9 cellular contexts compared by ENCODE assay signal in the genomic region with DNA sequence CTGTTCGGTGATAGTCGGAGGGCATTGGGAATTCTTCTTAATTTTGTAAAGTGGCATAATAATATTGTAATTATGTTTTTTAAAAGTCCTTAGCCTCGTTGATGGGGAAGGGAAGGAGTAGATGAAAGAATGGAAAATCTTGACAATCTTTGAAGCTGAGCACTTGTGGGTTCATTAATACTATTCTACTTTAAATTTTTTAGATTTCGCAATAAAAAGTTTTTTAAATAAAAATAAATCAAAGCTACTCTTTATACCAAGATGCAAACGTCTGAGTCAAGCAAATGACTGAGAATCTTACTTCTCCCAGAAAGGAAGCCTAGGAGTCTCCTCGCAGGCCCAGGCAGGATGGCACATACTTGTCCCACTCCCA.
DNase-seq lines count a peak whose midpoint lies in the region; ATAC-seq and TF ChIP-seq lines count a peak whose summit lies in the region.
"Had no signal": no experiment of that assay in that cellular context is flagged by ENCODE, and none has a peak within 500 bp of the region (broad histone marks: within the 10 kb centered on the region; RNA-seq: fewer than 3 reads in every experiment).

No MANE protein-coding gene starts in this region.

- H3K4me3 ChIP-seq in iPS-20b (ENCODE audit: low read length) (peak overlapping the region; percentile 77), prostate gland (peak overlapping the region in 1 of 2 donors; percentile 31)

- no peak for TF ChIP-seq POLR2A in prostate gland (IDR thresholded peaks at IDR 0.05)

- H3K9me3 ChIP-seq in iPS-20b (ENCODE audit: insufficient read depth, low read depth, low read length) (no peaks in the 10 kb centered on the region), prostate gland (no peaks in the 10 kb centered on the region)
- H3K9me3 ChIP-seq: HAP-1 had no signal

- H3K4me1 ChIP-seq in iPS-20b (ENCODE audit: insufficient read depth, low read length) (no peaks in the 10 kb centered on the region; the same call in 1 of the 2 replicates), prostate gland (replicated peaks) (peaks cover 4% of the 10 kb centered on the region)
- H3K4me1 ChIP-seq: HAP-1 had no signal

- peaks cover 23% of the 10 kb centered on the region for H3K27me3 Mint-ChIP-seq in activated CD4-positive, alpha-beta T cell treated with anti-CD3 and anti-CD28 coated beads, Interleukin-2, amount 10 ng/mL, durations not matched to agents 24 days and 14 days
- H3K27me3 Mint-ChIP-seq in activated CD8-positive, alpha-beta T cell treated with anti-CD3 and anti-CD28 coated beads, Interleukin-2, amount 10 ng/mL, durations not matched to agents 7 days and 5 days (ENCODE audit: low read depth), result peaks cover 39% of the 10 kb centered on the region
- peaks cover 19 to 24% of the 10 kb centered on the region in 2 donors for H3K27me3 Mint-ChIP-seq in stimulated activated naive B cell treated with anti-CD40 and anti-IgM and Interleukin-4, amounts not matched to agents 10 μg/mL and 1 μg/mL and 100 μg/mL, for 72 hours

- no peaks in the 10 kb centered on the region for H3K9me3 Mint-ChIP-seq in activated CD4-positive, alpha-beta T cell treated with anti-CD3 and anti-CD28 coated beads, Interleukin-2, amount 10 ng/mL, durations not matched to agents 24 days and 14 days
- H3K9me3 Mint-ChIP-seq in activated CD8-positive, alpha-beta T cell treated with anti-CD3 and anti-CD28 coated beads, Interleukin-2, amount 10 ng/mL, durations not matched to agents 7 days and 5 days (ENCODE audit: insufficient read depth), result no peaks in the 10 kb centered on the region
- H3K9me3 Mint-ChIP-seq in stimulated activated naive B cell treated with anti-CD40 and anti-IgM and Interleukin-4, amounts not matched to agents 10 μg/mL and 1 μg/mL and 100 μg/mL, for 72 hours, result no peaks in the 10 kb centered on the region

- no peak overlapping the region for H3K27ac Mint-ChIP-seq in activated CD4-positive, alpha-beta T cell treated with anti-CD3 and anti-CD28 coated beads, Interleukin-2, amount 10 ng/mL, durations not matched to agents 24 days and 14 days
- no peak overlapping the region for H3K27ac Mint-ChIP-seq in activated CD8-positive, alpha-beta T cell treated with anti-CD3 and anti-CD28 coated beads, Interleukin-2, amount 10 ng/mL, durations not matched to agents 7 days and 5 days
- H3K27ac Mint-ChIP-seq in stimulated activated naive B cell treated with anti-CD40 and anti-IgM and Interleukin-4, amounts not matched to agents 10 μg/mL and 1 μg/mL and 100 μg/mL, for 72 hours, result no peak overlapping the region

- H3K27ac ChIP-seq in iPS-20b (ENCODE audit: low read length), result no peak overlapping the region
- H3K27ac ChIP-seq in prostate gland, result no peak overlapping the region

- H3K36me3 ChIP-seq in iPS-20b (ENCODE audit: insufficient read depth, low read depth, low read length) (no peaks in the 10 kb centered on the region), prostate gland (no peaks in the 10 kb centered on the region)
- H3K36me3 ChIP-seq: HAP-1 had no signal

- H3K27me3 ChIP-seq in iPS-20b (ENCODE audit: insufficient read depth, low read length) (peaks cover 29% of the 10 kb centered on the region), prostate gland (replicated peaks; ENCODE audit: insufficient read depth) (no peaks in the 10 kb centered on the region)

- no peak for TF ChIP-seq CTCF in prostate gland (IDR thresholded peaks at IDR 0.05)

- CTCF ChIA-PET in activated CD8-positive, alpha-beta T cell treated with anti-CD3 and anti-CD28 coated beads, Interleukin-2, amount 10 ng/mL, durations not matched to agents 7 days and 5 days (lab: Charles Lee), result interaction anchor here (1.6 kb wide), 1 partner anchor 28 kb away, joined by 8 read pairs; no protein-coding TSS in a partner anchor

- 54% methylated on average over 6 of the region's 6 CpGs for WGBS in prostate gland

- no peaks in the 10 kb centered on the region for H3K36me3 Mint-ChIP-seq in activated CD4-positive, alpha-beta T cell treated with anti-CD3 and anti-CD28 coated beads, Interleukin-2, amount 10 ng/mL, durations not matched to agents 24 days and 14 days (ENCODE audit: low read depth)
- H3K36me3 Mint-ChIP-seq in activated CD8-positive, alpha-beta T cell treated with anti-CD3 and anti-CD28 coated beads, Interleukin-2, amount 10 ng/mL, durations not matched to agents 7 days and 5 days (ENCODE audit: low read depth), result no peaks in the 10 kb centered on the region
- H3K36me3 Mint-ChIP-seq in stimulated activated naive B cell treated with anti-CD40 and anti-IgM and Interleukin-4, amounts not matched to agents 10 μg/mL and 1 μg/mL and 100 μg/mL, for 72 hours, result peaks cover 2 to 3% of the 10 kb centered on the region in 2 donors

- no peak for DNase-seq in activated CD4-positive, alpha-beta T cell treated with anti-CD3 and anti-CD28 coated beads, Interleukin-2, amount 10 ng/mL, durations not matched to agents 24 days and 14 days
- DNase-seq in activated CD4-positive, alpha-beta T cell treated with anti-CD3 and anti-CD28 coated beads for 4 hours, result no peak
- no peak for DNase-seq in activated CD8-positive, alpha-beta T cell treated with anti-CD3 and anti-CD28 coated beads, Interleukin-2, amount 10 ng/mL, durations not matched to agents 7 days and 5 days
- no peak for DNase-seq in stimulated activated naive B cell treated with anti-CD40 and anti-IgM and Interleukin-4, amounts not matched to agents 10 μg/mL and 1 μg/mL and 100 μg/mL, for 72 hours
- DNase-seq in NCI-H226, result no peak
- DNase-seq in prostate gland (ENCODE audit: low spot score), result no peak
- DNase-seq in NCI-H2081 (lab: John Stamatoyannopoulos, UW), result no peak

- intact Hi-C loops in activated CD4-positive, alpha-beta T cell treated with anti-CD3 and anti-CD28 coated beads, Interleukin-2, amount 10 ng/mL, durations not matched to agents 24 days and 14 days (cut with micrococcal nuclease), result no loop called here
- intact Hi-C loops in prostate gland (cut with DNase I), result no loop called here

- peak overlapping the region; percentile 81 for H3K4me3 Mint-ChIP-seq in activated CD4-positive, alpha-beta T cell treated with anti-CD3 and anti-CD28 coated beads, Interleukin-2, amount 10 ng/mL, durations not matched to agents 24 days and 14 days
- H3K4me3 Mint-ChIP-seq in activated CD8-positive, alpha-beta T cell treated with anti-CD3 and anti-CD28 coated beads, Interleukin-2, amount 10 ng/mL, durations not matched to agents 7 days and 5 days, result peak overlapping the region; percentile 73
- peak overlapping the region; percentile 84 to 85 for H3K4me3 Mint-ChIP-seq in stimulated activated naive B cell treated with anti-CD40 and anti-IgM and Interleukin-4, amounts not matched to agents 10 μg/mL and 1 μg/mL and 100 μg/mL, for 72 hours

- POLR2A ChIA-PET in activated CD8-positive, alpha-beta T cell treated with anti-CD3 and anti-CD28 coated beads, Interleukin-2, amount 10 ng/mL, durations not matched to agents 7 days and 5 days (lab: Charles Lee), result interaction anchor here (0.5 kb wide), 1 partner anchor 1094 kb away, joined by 3 read pairs; no protein-coding TSS in a partner anchor

- no peak for ATAC-seq in activated CD8-positive, alpha-beta T cell treated with anti-CD3 and anti-CD28 coated beads, Interleukin-2, amount 10 ng/mL, durations not matched to agents 7 days and 5 days
- ATAC-seq in stimulated activated naive B cell treated with anti-CD40 and anti-IgM and Interleukin-4, amounts not matched to agents 10 μg/mL and 1 μg/mL and 100 μg/mL, for 72 hours (replicated peaks), result no peak

- H3K4me1 Mint-ChIP-seq in activated CD4-positive, alpha-beta T cell treated with anti-CD3 and anti-CD28 coated beads, Interleukin-2, amount 10 ng/mL, durations not matched to agents 24 days and 14 days, result peaks cover 13% of the 10 kb centered on the region
- H3K4me1 Mint-ChIP-seq in activated CD8-positive, alpha-beta T cell treated with anti-CD3 and anti-CD28 coated beads, Interleukin-2, amount 10 ng/mL, durations not matched to agents 7 days and 5 days (ENCODE audit: low read depth), result peaks cover 9% of the 10 kb centered on the region
- peaks cover 14 to 19% of the 10 kb centered on the region in 2 donors for H3K4me1 Mint-ChIP-seq in stimulated activated naive B cell treated with anti-CD40 and anti-IgM and Interleukin-4, amounts not matched to agents 10 μg/mL and 1 μg/mL and 100 μg/mL, for 72 hours

- H3K9ac ChIP-seq in iPS-20b (ENCODE audit: low read depth, low read length), result peak overlapping the region; percentile 49; the same call in 1 of the 2 replicates
